Comparison of ENCODE assay signal across 27 cellular contexts in genomic region chr4:168871686-168872085, GRCh38.
DNase-seq lines count a peak whose midpoint lies in the region; ATAC-seq and TF ChIP-seq lines count a peak whose summit lies in the region.
"Had no signal": no experiment of that assay in that cellular context is flagged by ENCODE, and none has a peak within 500 bp of the region (broad histone marks: within the 10 kb centered on the region; RNA-seq: fewer than 3 reads in every experiment).

No MANE protein-coding gene starts in this region.

- H3K4me3 Mint-ChIP-seq in mesothelial cell of epicardium: no peak overlapping the region
- H3K4me3 Mint-ChIP-seq: activated naive CD8-positive, alpha-beta T cell treated with anti-CD3 and anti-CD28 coated beads for 36 hours; activated T-cell treated with anti-CD3 and anti-CD28 coated beads, Interleukin-2, amount 50 U/mL, for 24 hours; effector memory CD8-positive, alpha-beta T cell; T-helper 17 cell; type B pancreatic cell had no signal

- no peaks in the 10 kb centered on the region for H3K9me3 ChIP-seq in thoracic aorta
- H3K9me3 ChIP-seq: ascending aorta, Caco-2 had no signal

- H3K27ac ChIP-seq in coronary artery: peak overlapping the region; percentile 82 to 87
- peak overlapping the region; percentile 53 to 94 for H3K27ac ChIP-seq in thoracic aorta
- H3K27ac ChIP-seq: parathyroid adenoma had no signal

- peaks cover 8% of the 10 kb centered on the region for H3K36me3 Mint-ChIP-seq in mesothelial cell of epicardium
- H3K36me3 Mint-ChIP-seq: activated naive CD8-positive, alpha-beta T cell treated with anti-CD3 and anti-CD28 coated beads for 36 hours had no signal

- H3K4me3 ChIP-seq in HFF-Myc (replicated peaks; ENCODE audit: low read depth, low read length) (no peak overlapping the region), coronary artery (peak overlapping the region; percentile 24), thoracic aorta (no peak overlapping the region)
- H3K4me3 ChIP-seq: ascending aorta had no signal

- peaks cover 24% of the 10 kb centered on the region for H3K4me1 Mint-ChIP-seq in mesothelial cell of epicardium
- H3K4me1 Mint-ChIP-seq: activated naive CD8-positive, alpha-beta T cell treated with anti-CD3 and anti-CD28 coated beads for 36 hours; T-helper 17 cell had no signal

- no peaks in the 10 kb centered on the region for H3K27me3 ChIP-seq in thoracic aorta (replicated peaks; ENCODE audit: insufficient read depth)
- H3K27me3 ChIP-seq: ascending aorta had no signal

- no peak for TF ChIP-seq CTCF in HFF-Myc (IDR thresholded peaks at IDR 0.05; ENCODE audit: low read depth, low read length, missing control alignments)
- no peak for TF ChIP-seq CTCF in coronary artery (IDR thresholded peaks at IDR 0.05)
- TF ChIP-seq CTCF in mesothelial cell of epicardium (IDR thresholded peaks at IDR 0.05; ENCODE audit: unreplicated experiment): no peak
- TF ChIP-seq CTCF in thoracic aorta (IDR thresholded peaks at IDR 0.05): no peak

- peak; percentile 89 for DNase-seq in HFF-Myc (ENCODE audit: extremely low read depth, low read depth)
- DNase-seq in coronary artery (ENCODE audit: low spot score): no peak
- DNase-seq in mesothelial cell of epicardium (ENCODE audit: low spot score in 2 of 2, unreplicated experiment in 2 of 2): no peak
- no peak for DNase-seq in thoracic aorta (ENCODE audit: low spot score)
- no peak for DNase-seq in NCI-H2107 treated with DMSO at 0.1 percent for 48 hours (lab: John Stamatoyannopoulos, UW; ENCODE audit: unreplicated experiment)
- DNase-seq in NCI-H187 (lab: John Stamatoyannopoulos, UW): no peak
- DNase-seq in iPS-NIHi7 (ENCODE audit: extremely low spot score): no peak
- DNase-seq in SIG-M5 (lab: John Stamatoyannopoulos, UW): no peak
- DNase-seq: activated gamma-delta T cell; activated naive CD8-positive, alpha-beta T cell treated with anti-CD3 and anti-CD28 coated beads for 36 hours; activated T-cell treated with anti-CD3 and anti-CD28 coated beads, Interleukin-2, amount 50 U/mL, for 24 hours; C1 segment of cervical spinal cord; Caco-2; cortex of kidney; DMS79 treated with DMSO at 0.1 percent for 48 hours; effector memory CD8-positive, alpha-beta T cell; erythroblast; kidney glomerular epithelial cell; NCI-H524 treated with DMSO at 0.1 percent for 48 hours; NK-92 treated with Interleukin-12 subunit alpha and Interleukin-12 subunit beta, amount 100 ng/mL, for 24 hours; stimulated activated CD4-positive, alpha-beta T cell treated with anti-CD3 and anti-CD28 coated beads, Interleukin-2, amount 100 ng/mL, for 48 hours; T-helper 17 cell had no signal

- H3K36me3 ChIP-seq in thoracic aorta: no peaks in the 10 kb centered on the region

- no peaks in the 10 kb centered on the region for H3K9me3 Mint-ChIP-seq in mesothelial cell of epicardium
- H3K9me3 Mint-ChIP-seq: activated naive CD8-positive, alpha-beta T cell treated with anti-CD3 and anti-CD28 coated beads for 36 hours; activated T-cell treated with anti-CD3 and anti-CD28 coated beads, Interleukin-2, amount 50 U/mL, for 24 hours; effector memory CD8-positive, alpha-beta T cell; neural crest cell; type B pancreatic cell had no signal

- ATAC-seq in thoracic aorta (ENCODE audit: insufficient number of reproducible peaks, low FRiP score, low read depth): no peak
- ATAC-seq: effector memory CD8-positive, alpha-beta T cell; HCT116; T-helper 17 cell had no signal

- peaks cover 30 to 98% of the 10 kb centered on the region in 2 donors for H3K4me1 ChIP-seq in thoracic aorta (ENCODE audit: control insufficient read depth in 1 of 2, low read depth in 2 of 2)
- H3K4me1 ChIP-seq: Caco-2, parathyroid adenoma had no signal

- H3K27ac Mint-ChIP-seq in mesothelial cell of epicardium: peak overlapping the region; percentile 23
- H3K27ac Mint-ChIP-seq: activated naive CD8-positive, alpha-beta T cell treated with anti-CD3 and anti-CD28 coated beads for 36 hours; activated T-cell treated with anti-CD3 and anti-CD28 coated beads, Interleukin-2, amount 50 U/mL, for 24 hours; effector memory CD8-positive, alpha-beta T cell; T-helper 17 cell; type B pancreatic cell had no signal

- no peaks in the 10 kb centered on the region for H3K27me3 Mint-ChIP-seq in mesothelial cell of epicardium (ENCODE audit: low read depth)
